Comparison of ENCODE assay signal across 12 cellular contexts in genomic region chr1:12539705-12540579, GRCh38.
DNase-seq lines count a peak whose midpoint lies in the region; ATAC-seq and TF ChIP-seq lines count a peak whose summit lies in the region.
"Had no signal": no experiment of that assay in that cellular context is flagged by ENCODE, and none has a peak within 500 bp of the region (broad histone marks: within the 10 kb centered on the region; RNA-seq: fewer than 3 reads in every experiment).

No MANE protein-coding gene starts in this region.

- H3K27ac Mint-ChIP-seq in neural progenitor cell: peak overlapping the region; percentile 53

- peak; percentile 87 for ATAC-seq in Right ventricle myocardium inferior
- no peak for ATAC-seq in GM18907 (IDR thresholded peaks at IDR 0.05; ENCODE audit: unreplicated experiment)
- no peak for ATAC-seq in GM19397 (IDR thresholded peaks at IDR 0.05; ENCODE audit: unreplicated experiment)
- ATAC-seq in GM21515 (IDR thresholded peaks at IDR 0.05; ENCODE audit: unreplicated experiment): no peak
- ATAC-seq: activated T-cell treated with anti-CD3 and anti-CD28 coated beads, Interleukin-2, amount 50 U/mL, for 4 hours had no signal

- H3K27me3 Mint-ChIP-seq in neural progenitor cell (ENCODE audit: insufficient read depth, low read depth): peaks cover 14% of the 10 kb centered on the region

- peak overlapping the region; percentile 50 for H3K4me2 ChIP-seq in neural progenitor cell

- H3K27ac ChIP-seq in RWPE1: 0 out of 2 replicates have a peak overlapping the region, but pooled peaks have one; percentile 2
- H3K27ac ChIP-seq in neural progenitor cell: no peak overlapping the region
- H3K27ac ChIP-seq: C4-2B had no signal

- H3K36me3 ChIP-seq in neural progenitor cell: no peaks in the 10 kb centered on the region
- H3K36me3 ChIP-seq: HAP-1 had no signal

- H3F3A ChIP-seq in neural progenitor cell (ENCODE audit: low read depth): peaks cover 36% of the 10 kb centered on the region

- no peaks in the 10 kb centered on the region for H3K79me2 ChIP-seq in neural progenitor cell (ENCODE audit: low read depth)

- H3K9ac ChIP-seq in neural progenitor cell: no peak overlapping the region

- peak overlapping the region; percentile 43 for H3K4me3 Mint-ChIP-seq in neural progenitor cell
- H3K4me3 Mint-ChIP-seq: activated T-cell treated with anti-CD3 and anti-CD28 coated beads, Interleukin-2, amount 50 U/mL, for 4 hours had no signal

- no peaks in the 10 kb centered on the region for H3K27me3 ChIP-seq in neural progenitor cell

- no peaks in the 10 kb centered on the region for H3K9me3 ChIP-seq in neural progenitor cell (ENCODE audit: low read depth)

- peak; percentile 86 for DNase-seq in AG08396 (ENCODE audit: low spot score)
- peak; percentile 36 for DNase-seq in RWPE1 (ENCODE audit: low spot score)
- DNase-seq in Right ventricle myocardium inferior (ENCODE audit: missing footprints): peak; percentile 90
- peak; percentile 74 for DNase-seq in neural progenitor cell (ENCODE audit: low spot score)
- no peak for DNase-seq in activated naive CD4-positive, alpha-beta T cell treated with anti-CD3 and anti-CD28 coated beads, Interleukin-2, amount 50 U/mL, for 16 hours
- DNase-seq: activated T-cell treated with anti-CD3 and anti-CD28 coated beads, Interleukin-2, amount 50 U/mL, for 4 hours; NCI-H82 had no signal

- TF ChIP-seq CTCF in RWPE1 (conservative IDR thresholded peaks at IDR 0.05; ENCODE audit: low read depth): no peak
- TF ChIP-seq CTCF in neural progenitor cell (IDR thresholded peaks at IDR 0.05): no peak

- H3K9me3 Mint-ChIP-seq in neural progenitor cell: peaks cover 13% of the 10 kb centered on the region

- H3K36me3 Mint-ChIP-seq in neural progenitor cell: no peaks in the 10 kb centered on the region

- intact Hi-C loops in Right ventricle myocardium inferior (cut with DNase I): no loop called here

- no peaks in the 10 kb centered on the region for H4K20me1 ChIP-seq in neural progenitor cell (ENCODE audit: low read depth)

- POLR2A ChIA-PET in RWPE1 (lab: Yijun Ruan, JAX; ENCODE audit: low non-redundant PET): no interaction called here

- peaks cover 41% of the 10 kb centered on the region for H3K4me1 ChIP-seq in neural progenitor cell
- H3K4me1 ChIP-seq: HAP-1 had no signal

- CTCF ChIA-PET in RWPE1 (lab: Yijun Ruan, JAX): interaction anchor here (0.6 kb wide), 1 partner anchor 1403 kb away, joined by 3 read pairs; no protein-coding TSS in a partner anchor

- H2AFZ ChIP-seq in neural progenitor cell (replicated peaks): peak overlapping the region; percentile 9

- H3K4me1 Mint-ChIP-seq in neural progenitor cell: peaks cover 24% of the 10 kb centered on the region

- no peak overlapping the region for H3K4me3 ChIP-seq in neural progenitor cell
- H3K4me3 ChIP-seq: HAP-1 had no signal
